In genomic region chr2:113888641-113889470, GRCh38 we compare ENCODE assay signal across 8 cellular contexts. TPM values are rescaled to one million over a fixed set of nuclear protein-coding genes. Genes with fewer than 3 reads are reported as not detected.
DNase-seq lines count a peak whose midpoint lies in the region; ATAC-seq and TF ChIP-seq lines count a peak whose summit lies in the region.

No MANE protein-coding gene starts in this region.

- H3K4me1 Mint-ChIP-seq in activated T-cell treated with anti-CD3 and anti-CD28 coated beads, Interleukin-2, amount 50 U/mL, for 72 hours (ENCODE audit: low read depth): peaks cover 77% of the 10 kb centered on the region

- no peak for ATAC-seq in activated T-cell treated with anti-CD3 and anti-CD28 coated beads, Interleukin-2, amount 50 U/mL, for 72 hours (replicated peaks in 1 of 2)
- no peak for ATAC-seq in lung (ENCODE audit: insufficient read depth, low FRiP score)
- no peak for ATAC-seq in upper lobe of left lung (ENCODE audit: low FRiP score in 2 of 2)
- ATAC-seq in GM19328 (IDR thresholded peaks at IDR 0.05; ENCODE audit: unreplicated experiment): no peak
- ATAC-seq in GM18867 (IDR thresholded peaks at IDR 0.05; ENCODE audit: unreplicated experiment): no peak

- TF ChIP-seq POLR2A in breast epithelium (IDR thresholded peaks at IDR 0.05): no peak
- no peak for TF ChIP-seq POLR2A in upper lobe of left lung (IDR thresholded peaks at IDR 0.05)

- no peak for TF ChIP-seq CTCF in breast epithelium (IDR thresholded peaks at IDR 0.05)
- no peak for TF ChIP-seq CTCF in lung (IDR thresholded peaks at IDR 0.05; ENCODE audit: control extremely low read depth, extremely low read depth)
- no peak for TF ChIP-seq CTCF in upper lobe of left lung (IDR thresholded peaks at IDR 0.05)

- H3K9me3 Mint-ChIP-seq in activated T-cell treated with anti-CD3 and anti-CD28 coated beads, Interleukin-2, amount 50 U/mL, for 72 hours: no peaks in the 10 kb centered on the region

- peaks cover 19 to 43% of the 10 kb centered on the region in 2 donors for H3K36me3 Mint-ChIP-seq in activated T-cell treated with anti-CD3 and anti-CD28 coated beads, Interleukin-2, amount 50 U/mL, for 72 hours (ENCODE audit: insufficient read depth in 2 of 2)

- H3K27ac ChIP-seq in breast epithelium: peak overlapping the region; percentile 89 to 99
- peak overlapping the region; percentile 74 to 93 for H3K27ac ChIP-seq in lung (ENCODE audit: low read depth in 1 of 2, low read length in 1 of 2)
- peak overlapping the region; percentile 98 to 100 (median 100) for H3K27ac ChIP-seq in upper lobe of left lung

- H3K4me1 ChIP-seq in breast epithelium (no peaks in the 10 kb centered on the region), lung (ENCODE audit: control insufficient read depth in 2 of 2, insufficient read depth in 2 of 2, low read length in 2 of 2) (peaks cover 7 to 17% of the 10 kb centered on the region in 2 donors), upper lobe of left lung (peaks cover 46 to 61% (median 55%) of the 10 kb centered on the region in 4 donors)

- no peaks in the 10 kb centered on the region for H3K36me3 ChIP-seq in breast epithelium
- H3K36me3 ChIP-seq in lung (ENCODE audit: control insufficient read depth in 2 of 2, insufficient read depth in 2 of 2, low read length in 2 of 2): no peaks in the 10 kb centered on the region
- no peaks in the 10 kb centered on the region for H3K36me3 ChIP-seq in upper lobe of left lung

- H3K4me3 ChIP-seq in breast epithelium (peak overlapping the region; percentile 97 to 99 (median 99)), lung (peak overlapping the region; percentile 62), upper lobe of left lung (peak overlapping the region; percentile 44 to 98 (median 78))

- H3K27me3 ChIP-seq in breast epithelium (no peaks in the 10 kb centered on the region), lung (ENCODE audit: control insufficient read depth, insufficient read depth) (no peaks in the 10 kb centered on the region), upper lobe of left lung (no peaks in the 10 kb centered on the region)

- peak overlapping the region; percentile 62 for H3K27ac Mint-ChIP-seq in activated T-cell treated with anti-CD3 and anti-CD28 coated beads, Interleukin-2, amount 50 U/mL, for 72 hours

- no peaks in the 10 kb centered on the region for H3K27me3 Mint-ChIP-seq in activated T-cell treated with anti-CD3 and anti-CD28 coated beads, Interleukin-2, amount 50 U/mL, for 72 hours (ENCODE audit: low read depth)

- peak overlapping the region; percentile 85 to 99 for H3K4me3 Mint-ChIP-seq in activated T-cell treated with anti-CD3 and anti-CD28 coated beads, Interleukin-2, amount 50 U/mL, for 72 hours

- no peaks in the 10 kb centered on the region for H3K9me3 ChIP-seq in breast epithelium
- no peaks in the 10 kb centered on the region for H3K9me3 ChIP-seq in lung (ENCODE audit: control insufficient read depth in 2 of 2, insufficient read depth in 1 of 2, low read length in 1 of 2)
- H3K9me3 ChIP-seq in upper lobe of left lung: no peaks in the 10 kb centered on the region

- no peak for DNase-seq in activated T-cell treated with anti-CD3 and anti-CD28 coated beads, Interleukin-2, amount 50 U/mL, for 72 hours
- DNase-seq in activated T-cell treated with anti-CD3 and anti-CD28 coated beads, Interleukin-2, amount 50 U/mL, for 1 hour: no peak
- DNase-seq in breast epithelium (ENCODE audit: low spot score in 2 of 2): peak in 1 of 2 donors; percentile 54
- DNase-seq in lung (ENCODE audit: low spot score): no peak
- no peak for DNase-seq in upper lobe of left lung
- DNase-seq in CD1c-positive myeloid dendritic cell (ENCODE audit: extremely low spot score): no peak

- intact Hi-C loops in breast epithelium (cut with DNase I; ENCODE audit: low total_unique reads): no loop called here

- 34 to 37% methylated on average over 14 of the region's 14 CpGs for WGBS in lung, 2 donors
- 34 to 35% methylated on average over 14 of the region's 14 CpGs for WGBS in upper lobe of left lung, 2 donors

- no peak for TF ChIP-seq EP300 in upper lobe of left lung (IDR thresholded peaks at IDR 0.05)

RNA-seq across cellular contexts. Expression of gene ACTR3, which starts 1.0 kb away (rescaled TPM):
- total RNA-seq in activated T-cell treated with anti-CD3 and anti-CD28 coated beads, Interleukin-2, amount 50 U/mL, for 72 hours: 100 to 1,000 TPM; 490 to 497 TPM
- 100 to 1,000 TPM in 2 of 3 donors, 10 to 100 TPM in 1; 98.4 to 150 (median 117) TPM for total RNA-seq in breast epithelium
- 100 to 1,000 TPM; 153 to 260 TPM for total RNA-seq in lung
- polyA plus RNA-seq in lung: 100 to 1,000 TPM in 1 of 2 donors, 10 to 100 TPM in 1; 35.5 to 216 TPM
- total RNA-seq in upper lobe of left lung: 100 to 1,000 TPM in 4 of 6 donors, 10 to 100 TPM in 2; 79.6 to 304 (median 139) TPM
